In genomic region chr4:72857787-72858186, GRCh38 we compare ENCODE assay signal across 16 cellular contexts.
DNase-seq lines count a peak whose midpoint lies in the region; ATAC-seq and TF ChIP-seq lines count a peak whose summit lies in the region.
"Had no signal": no experiment of that assay in that cellular context is flagged by ENCODE, and none has a peak within 500 bp of the region (broad histone marks: within the 10 kb centered on the region; RNA-seq: fewer than 3 reads in every experiment).

No MANE protein-coding gene starts in this region.

- intact Hi-C loops in sciatic nerve (cut with DNase I), result no loop called here
- intact Hi-C loops in naive thymus-derived CD4-positive, alpha-beta T cell (cut with micrococcal nuclease), result no loop called here

- H3K27ac Mint-ChIP-seq in activated CD8-positive, alpha-beta memory T cell treated with anti-CD3 and anti-CD28 coated beads, Interleukin-2, amount 10 ng/mL, durations not matched to agents 7 days and 5 days, result no peak overlapping the region
- no peak overlapping the region for H3K27ac Mint-ChIP-seq in naive thymus-derived CD4-positive, alpha-beta T cell

- H3K27ac ChIP-seq in SJSA1 (peak overlapping the region; percentile 84), WERI-Rb-1 (no peak overlapping the region)
- no peak overlapping the region for H3K27ac ChIP-seq in naive thymus-derived CD4-positive, alpha-beta T cell (ENCODE audit: low read depth, low read length)
- H3K27ac ChIP-seq: BLaER1 treated with 17β-estradiol and CSF1 and Interleukin-3, amounts not matched to agents 10 nM and 100 nM; RWPE1; SK-N-MC had no signal

- H3K27me3 ChIP-seq in SJSA1 (replicated peaks) (no peaks in the 10 kb centered on the region), WERI-Rb-1 (ENCODE audit: insufficient read depth, low read depth, severe bottlenecking) (no peaks in the 10 kb centered on the region)
- H3K27me3 ChIP-seq in naive thymus-derived CD4-positive, alpha-beta T cell (ENCODE audit: control insufficient read depth in 2 of 2, insufficient read depth in 2 of 2, low read length in 2 of 2), result no peaks in the 10 kb centered on the region
- H3K27me3 ChIP-seq: BLaER1 treated with 17β-estradiol and CSF1 and Interleukin-3, amounts not matched to agents 10 nM and 100 nM had no signal

- no peak for TF ChIP-seq CTCF in fibroblast of pulmonary artery (IDR thresholded peaks at IDR 0.05; ENCODE audit: low read length, missing control alignments)
- TF ChIP-seq CTCF in WERI-Rb-1 (IDR thresholded peaks at IDR 0.05; ENCODE audit: low read depth, low read length), result no peak

- CTCF ChIA-PET in activated CD8-positive, alpha-beta memory T cell treated with anti-CD3 and anti-CD28 coated beads, Interleukin-2, amount 10 ng/mL, durations not matched to agents 7 days and 5 days (lab: Charles Lee), result no interaction called here
- CTCF ChIA-PET in naive thymus-derived CD4-positive, alpha-beta T cell (lab: Charles Lee), result no interaction called here

- H3K4me1 Mint-ChIP-seq in activated CD8-positive, alpha-beta memory T cell treated with anti-CD3 and anti-CD28 coated beads, Interleukin-2, amount 10 ng/mL, durations not matched to agents 7 days and 5 days, result no peaks in the 10 kb centered on the region
- H3K4me1 Mint-ChIP-seq in naive thymus-derived CD4-positive, alpha-beta T cell, result no peaks in the 10 kb centered on the region

- H3K4me3 Mint-ChIP-seq in activated CD8-positive, alpha-beta memory T cell treated with anti-CD3 and anti-CD28 coated beads, Interleukin-2, amount 10 ng/mL, durations not matched to agents 7 days and 5 days, result no peak overlapping the region
- H3K4me3 Mint-ChIP-seq in naive thymus-derived CD4-positive, alpha-beta T cell, result no peak overlapping the region

- POLR2A ChIA-PET in naive thymus-derived CD4-positive, alpha-beta T cell (lab: Charles Lee), result no interaction called here

- peak; percentile 42 for ATAC-seq in sciatic nerve
- no peak for ATAC-seq in activated CD8-positive, alpha-beta memory T cell treated with anti-CD3 and anti-CD28 coated beads, Interleukin-2, amount 10 ng/mL, durations not matched to agents 7 days and 5 days
- ATAC-seq in naive thymus-derived CD4-positive, alpha-beta T cell, result no peak

- H3K36me3 Mint-ChIP-seq in activated CD8-positive, alpha-beta memory T cell treated with anti-CD3 and anti-CD28 coated beads, Interleukin-2, amount 10 ng/mL, durations not matched to agents 7 days and 5 days, result no peaks in the 10 kb centered on the region
- no peaks in the 10 kb centered on the region for H3K36me3 Mint-ChIP-seq in naive thymus-derived CD4-positive, alpha-beta T cell

- DNase-seq in ELR (ENCODE audit: low read depth) (peak; percentile 35), SJSA1 (ENCODE audit: low read depth in 1 of 2, low spot score in 2 of 2) (no peak), fibroblast of pulmonary artery (ENCODE audit: low read depth) (peak; percentile 76), sciatic nerve (ENCODE audit: low spot score) (no peak), WERI-Rb-1 (no peak)
- no peak for DNase-seq in activated CD8-positive, alpha-beta memory T cell treated with anti-CD3 and anti-CD28 coated beads, Interleukin-2, amount 10 ng/mL, durations not matched to agents 7 days and 5 days
- no peak for DNase-seq in naive thymus-derived CD4-positive, alpha-beta T cell
- DNase-seq: DMS153; NCI-H1092; NCI-H2227 treated with DMSO at 0.1 percent for 48 hours; NCI-H69; NK-92 treated with Interleukin-12 subunit alpha and Interleukin-12 subunit beta, amount 100 ng/mL, for 24 hours; OCI-M1 had no signal

- peaks cover 25% of the 10 kb centered on the region for H3K4me1 ChIP-seq in SJSA1 (replicated peaks)
- no peaks in the 10 kb centered on the region for H3K4me1 ChIP-seq in naive thymus-derived CD4-positive, alpha-beta T cell (ENCODE audit: control insufficient read depth in 2 of 2, insufficient read depth in 2 of 2, low read length in 2 of 2)
- H3K4me1 ChIP-seq: BLaER1 treated with 17β-estradiol and CSF1 and Interleukin-3, amounts not matched to agents 10 nM and 100 nM had no signal

- H3K9me3 ChIP-seq in SJSA1 (replicated peaks) (no peaks in the 10 kb centered on the region), WERI-Rb-1 (ENCODE audit: severe bottlenecking) (no peaks in the 10 kb centered on the region)
- no peaks in the 10 kb centered on the region for H3K9me3 ChIP-seq in naive thymus-derived CD4-positive, alpha-beta T cell (ENCODE audit: control insufficient read depth in 2 of 3, low read length in 3 of 3)
- H3K9me3 ChIP-seq: BLaER1 treated with 17β-estradiol and CSF1 and Interleukin-3, amounts not matched to agents 10 nM and 100 nM had no signal

- no peak overlapping the region for H3K4me3 ChIP-seq in SJSA1
- H3K4me3 ChIP-seq in fibroblast of pulmonary artery (replicated peaks; ENCODE audit: low read depth, low read length), result no peak overlapping the region
- H3K4me3 ChIP-seq in naive thymus-derived CD4-positive, alpha-beta T cell (ENCODE audit: low read length), result no peak overlapping the region
- no peak overlapping the region for H3K4me3 ChIP-seq in WERI-Rb-1 (ENCODE audit: low read depth, low read length)
- H3K4me3 ChIP-seq: BLaER1 treated with 17β-estradiol and CSF1 and Interleukin-3, amounts not matched to agents 10 nM and 100 nM; SK-N-MC had no signal

- no peaks in the 10 kb centered on the region for H3K27me3 Mint-ChIP-seq in activated CD8-positive, alpha-beta memory T cell treated with anti-CD3 and anti-CD28 coated beads, Interleukin-2, amount 10 ng/mL, durations not matched to agents 7 days and 5 days
- H3K27me3 Mint-ChIP-seq in naive thymus-derived CD4-positive, alpha-beta T cell, result peaks cover 0 to 12% (median 3%) of the 10 kb centered on the region in 5 donors

- H3K36me3 ChIP-seq in SJSA1 (no peaks in the 10 kb centered on the region), WERI-Rb-1 (no peaks in the 10 kb centered on the region)
- no peaks in the 10 kb centered on the region for H3K36me3 ChIP-seq in naive thymus-derived CD4-positive, alpha-beta T cell (ENCODE audit: control insufficient read depth in 2 of 3, insufficient read depth in 3 of 3, low read length in 3 of 3)
- H3K36me3 ChIP-seq: BLaER1 treated with 17β-estradiol and CSF1 and Interleukin-3, amounts not matched to agents 10 nM and 100 nM had no signal

- H3K9me3 Mint-ChIP-seq in activated CD8-positive, alpha-beta memory T cell treated with anti-CD3 and anti-CD28 coated beads, Interleukin-2, amount 10 ng/mL, durations not matched to agents 7 days and 5 days (ENCODE audit: low read depth), result no peaks in the 10 kb centered on the region
- peaks cover 0 to 4% (median 0%) of the 10 kb centered on the region in 11 donors for H3K9me3 Mint-ChIP-seq in naive thymus-derived CD4-positive, alpha-beta T cell

Comparison
In these comparisons a context has a peak if more than half of its experiments do, and no peak if none do; other contexts are left out.
1. DNase-seq: peak in ELR (single experiment) and fibroblast of pulmonary artery (single experiment); none in SJSA1 (0 of 2), sciatic nerve (single experiment), activated CD8-positive, alpha-beta memory T cell treated with anti-CD3 and anti-CD28 coated beads, Interleukin-2, amount 10 ng/mL, durations not matched to agents 7 days and 5 days (single experiment), naive thymus-derived CD4-positive, alpha-beta T cell (0 of 9) and WERI-Rb-1 (single experiment).